22 cellular contexts compared by ENCODE assay signal in genomic region chrX:100072286-100072685, GRCh38.
"Had no signal": no experiment of that assay in that cellular context is flagged by ENCODE, and none has a peak within 500 bp of the region (broad histone marks: within the 10 kb centered on the region; RNA-seq: fewer than 3 reads in every experiment).

No MANE protein-coding gene starts in this region.

- H3K27ac Mint-ChIP-seq: activated CD8-positive, alpha-beta T cell treated with anti-CD3 and anti-CD28 coated beads for 36 hours; activated naive CD4-positive, alpha-beta T cell treated with anti-CD3 and anti-CD28 coated beads, Interleukin-2, amount 10 ng/mL, durations not matched to agents 7 days and 5 days; activated naive CD8-positive, alpha-beta T cell treated with anti-CD3 and anti-CD28 coated beads, Interleukin-2, amount 50 U/mL, for 24 hours; activated T-cell treated with anti-CD3 and anti-CD28 coated beads, Interleukin-2, amount 50 U/mL, for 24 hours; activated T-helper 2 cell treated with anti-CD3 and anti-CD28 coated beads, Interferon-gamma antibody, Interleukin-2, Interleukin-4, amounts not matched to agents 10 μg/mL and 5 μg/mL and 100 μg/mL, durations not matched to agents 14 hours and 24 hours and 36 hours; brain; naive thymus-derived CD4-positive, alpha-beta T cell had no signal

- FAIRE-seq: endometrium had no signal

- H3K9me3 Mint-ChIP-seq: activated CD8-positive, alpha-beta T cell treated with anti-CD3 and anti-CD28 coated beads for 36 hours; activated naive CD4-positive, alpha-beta T cell treated with anti-CD3 and anti-CD28 coated beads, Interleukin-2, amount 10 ng/mL, durations not matched to agents 7 days and 5 days; activated naive CD8-positive, alpha-beta T cell treated with anti-CD3 and anti-CD28 coated beads, Interleukin-2, amount 50 U/mL, for 24 hours; activated T-cell treated with anti-CD3 and anti-CD28 coated beads, Interleukin-2, amount 50 U/mL, for 24 hours; activated T-helper 2 cell treated with anti-CD3 and anti-CD28 coated beads, Interferon-gamma antibody, Interleukin-2, Interleukin-4, amounts not matched to agents 10 μg/mL and 5 μg/mL and 100 μg/mL, durations not matched to agents 14 hours and 24 hours and 36 hours; brain had no signal

- H3K9me3 ChIP-seq: transverse colon, vagina had no signal

- H3K27me3 Mint-ChIP-seq: activated CD8-positive, alpha-beta T cell treated with anti-CD3 and anti-CD28 coated beads for 36 hours; activated naive CD4-positive, alpha-beta T cell treated with anti-CD3 and anti-CD28 coated beads, Interleukin-2, amount 10 ng/mL, durations not matched to agents 7 days and 5 days; activated naive CD8-positive, alpha-beta T cell treated with anti-CD3 and anti-CD28 coated beads, Interleukin-2, amount 50 U/mL, for 24 hours; brain; central memory CD8-positive, alpha-beta T cell; naive thymus-derived CD4-positive, alpha-beta T cell had no signal

- H3K27me3 ChIP-seq: transverse colon, vagina had no signal

- H3K36me3 ChIP-seq: ovary, transverse colon, vagina had no signal

- H3K4me3 ChIP-seq: coronary artery, ovary, transverse colon, vagina had no signal

- H3K36me3 Mint-ChIP-seq: activated naive CD4-positive, alpha-beta T cell treated with anti-CD3 and anti-CD28 coated beads, Interleukin-2, amount 10 ng/mL, durations not matched to agents 7 days and 5 days; brain; naive thymus-derived CD4-positive, alpha-beta T cell had no signal

- H3K27ac ChIP-seq: coronary artery, ovary, transverse colon, vagina had no signal

- DNase-seq: activated CD4-positive, alpha-beta T cell treated with anti-CD3 and anti-CD28 coated beads for 48 hours; activated CD4-positive, CD25-positive, alpha-beta regulatory T cell; activated CD8-positive, alpha-beta T cell treated with anti-CD3 and anti-CD28 coated beads for 36 hours; activated naive CD4-positive, alpha-beta T cell treated with anti-CD3 and anti-CD28 coated beads, Interleukin-2, amount 10 ng/mL, durations not matched to agents 7 days and 5 days; activated naive CD8-positive, alpha-beta T cell treated with anti-CD3 and anti-CD28 coated beads, Interleukin-2, amount 50 U/mL, for 24 hours; activated T-cell treated with anti-CD3 and anti-CD28 coated beads, Interleukin-2, amount 50 U/mL, for 24 hours; anterior cingulate cortex; mesendoderm; naive thymus-derived CD4-positive, alpha-beta T cell; ovary; stimulated activated CD4-positive, alpha-beta T cell treated with anti-CD3 and anti-CD28 coated beads, Interleukin-12 subunit alpha, Interleukin-12 subunit beta, amount 100 ng/mL, for 4 hours; stimulated activated CD4-positive, alpha-beta T cell treated with anti-CD3 and anti-CD28 coated beads, Interleukin-1b, Interleukin-23, amount 100 ng/mL, for 48 hours; stimulated activated naive CD8-positive, alpha-beta T cell treated with anti-CD3 and anti-CD28 coated beads, Interleukin-15, Interleukin-2, amounts not matched to agents 100 U/mL and 50 U/mL, for 24 hours; T-helper 1 cell; T-helper 9 cell; transverse colon had no signal

- H3K4me3 Mint-ChIP-seq: activated CD8-positive, alpha-beta T cell treated with anti-CD3 and anti-CD28 coated beads for 36 hours; activated naive CD4-positive, alpha-beta T cell treated with anti-CD3 and anti-CD28 coated beads, Interleukin-2, amount 10 ng/mL, durations not matched to agents 7 days and 5 days; activated naive CD8-positive, alpha-beta T cell treated with anti-CD3 and anti-CD28 coated beads, Interleukin-2, amount 50 U/mL, for 24 hours; activated T-cell treated with anti-CD3 and anti-CD28 coated beads, Interleukin-2, amount 50 U/mL, for 24 hours; brain; central memory CD8-positive, alpha-beta T cell; naive thymus-derived CD4-positive, alpha-beta T cell had no signal

- ATAC-seq: activated CD8-positive, alpha-beta T cell treated with anti-CD3 and anti-CD28 coated beads for 36 hours; activated naive CD8-positive, alpha-beta T cell treated with anti-CD3 and anti-CD28 coated beads, Interleukin-2, amount 50 U/mL, for 24 hours; naive thymus-derived CD4-positive, alpha-beta T cell; stimulated activated naive CD8-positive, alpha-beta T cell treated with anti-CD3 and anti-CD28 coated beads, Interleukin-15, Interleukin-2, amounts not matched to agents 100 U/mL and 50 U/mL, for 24 hours had no signal

- H3K4me1 ChIP-seq: transverse colon, vagina had no signal

- H3K4me1 Mint-ChIP-seq: activated naive CD4-positive, alpha-beta T cell treated with anti-CD3 and anti-CD28 coated beads, Interleukin-2, amount 10 ng/mL, durations not matched to agents 7 days and 5 days; activated naive CD8-positive, alpha-beta T cell treated with anti-CD3 and anti-CD28 coated beads, Interleukin-2, amount 50 U/mL, for 24 hours; brain; central memory CD8-positive, alpha-beta T cell; naive thymus-derived CD4-positive, alpha-beta T cell had no signal
